ENCODE assay signal across 21 cellular contexts in genomic region chr7:134058980-134059379, GRCh38.
DNase-seq lines count a peak whose midpoint lies in the region; ATAC-seq and TF ChIP-seq lines count a peak whose summit lies in the region.
"Had no signal": no experiment of that assay in that cellular context is flagged by ENCODE, and none has a peak within 500 bp of the region (broad histone marks: within the 10 kb centered on the region; RNA-seq: fewer than 3 reads in every experiment).

No MANE protein-coding gene starts in this region.

- H3K9me3 Mint-ChIP-seq in endodermal cell: no peaks in the 10 kb centered on the region
- no peaks in the 10 kb centered on the region for H3K9me3 Mint-ChIP-seq in stimulated activated naive B cell treated with anti-CD40 and anti-IgM and Interleukin-4, amounts not matched to agents 10 μg/mL and 1 μg/mL and 100 μg/mL, for 72 hours
- H3K9me3 Mint-ChIP-seq: central memory CD8-positive, alpha-beta T cell had no signal

- H3K36me3 Mint-ChIP-seq in endodermal cell (ENCODE audit: low read depth): peaks cover 4% of the 10 kb centered on the region
- H3K36me3 Mint-ChIP-seq in stimulated activated naive B cell treated with anti-CD40 and anti-IgM and Interleukin-4, amounts not matched to agents 10 μg/mL and 1 μg/mL and 100 μg/mL, for 72 hours: peaks cover 12 to 24% of the 10 kb centered on the region in 2 donors
- H3K36me3 Mint-ChIP-seq: activated CD8-positive, alpha-beta memory T cell treated with anti-CD3 and anti-CD28 coated beads, Interleukin-2, amount 10 ng/mL, durations not matched to agents 7 days and 5 days had no signal

- H3K4me1 Mint-ChIP-seq in endodermal cell: no peaks in the 10 kb centered on the region
- no peaks in the 10 kb centered on the region for H3K4me1 Mint-ChIP-seq in stimulated activated naive B cell treated with anti-CD40 and anti-IgM and Interleukin-4, amounts not matched to agents 10 μg/mL and 1 μg/mL and 100 μg/mL, for 72 hours
- H3K4me1 Mint-ChIP-seq: activated CD8-positive, alpha-beta memory T cell treated with anti-CD3 and anti-CD28 coated beads, Interleukin-2, amount 10 ng/mL, durations not matched to agents 7 days and 5 days; central memory CD8-positive, alpha-beta T cell had no signal

- no peak for TF ChIP-seq RAD21 in HCT116 (IDR thresholded peaks at IDR 0.05; ENCODE audit: low read depth)

- H3K4me3 Mint-ChIP-seq in endodermal cell: no peak overlapping the region
- no peak overlapping the region for H3K4me3 Mint-ChIP-seq in stimulated activated naive B cell treated with anti-CD40 and anti-IgM and Interleukin-4, amounts not matched to agents 10 μg/mL and 1 μg/mL and 100 μg/mL, for 72 hours
- H3K4me3 Mint-ChIP-seq: activated CD8-positive, alpha-beta memory T cell treated with anti-CD3 and anti-CD28 coated beads, Interleukin-2, amount 10 ng/mL, durations not matched to agents 7 days and 5 days; central memory CD8-positive, alpha-beta T cell had no signal

- H3K27me3 ChIP-seq in HCT116 (ENCODE audit: insufficient read depth, low read length) (no peaks in the 10 kb centered on the region), endodermal cell (ENCODE audit: control insufficient read depth, insufficient read depth, low read length, poor library complexity, severe bottlenecking) (no peaks in the 10 kb centered on the region), lower lobe of right lung (ENCODE audit: low read depth) (no peaks in the 10 kb centered on the region)
- H3K27me3 ChIP-seq: BE2C, ovary had no signal

- POLR2A ChIA-PET in HCT116 (lab: Charles Lee): no interaction called here

- no peak overlapping the region for H3K27ac Mint-ChIP-seq in endodermal cell
- H3K27ac Mint-ChIP-seq in stimulated activated naive B cell treated with anti-CD40 and anti-IgM and Interleukin-4, amounts not matched to agents 10 μg/mL and 1 μg/mL and 100 μg/mL, for 72 hours: no peak overlapping the region
- H3K27ac Mint-ChIP-seq: activated CD8-positive, alpha-beta memory T cell treated with anti-CD3 and anti-CD28 coated beads, Interleukin-2, amount 10 ng/mL, durations not matched to agents 7 days and 5 days had no signal

- DNase-seq in HCT116 (ENCODE audit: low read depth, low spot score): no peak
- peak; percentile 48 for DNase-seq in NOMO-1 treated with DMSO at 0.1 percent for 48 hours (lab: John Stamatoyannopoulos, UW; ENCODE audit: unreplicated experiment)
- DNase-seq in endodermal cell: no peak
- peak; percentile 5 for DNase-seq in renal cortical epithelial cell (ENCODE audit: low read depth)
- DNase-seq in stimulated activated naive B cell treated with anti-CD40 and anti-IgM and Interleukin-4, amounts not matched to agents 10 μg/mL and 1 μg/mL and 100 μg/mL, for 72 hours: no peak
- no peak for DNase-seq in lower lobe of right lung
- no peak for DNase-seq in stimulated activated CD4-positive, alpha-beta T cell treated with anti-CD3 and anti-CD28 coated beads, Interleukin-4, amount 100 ng/mL, for 1 hour
- DNase-seq: activated CD8-positive, alpha-beta memory T cell treated with anti-CD3 and anti-CD28 coated beads, Interleukin-2, amount 10 ng/mL, durations not matched to agents 7 days and 5 days; activated effector memory CD4-positive, alpha-beta T cell treated with Interleukin-2 at 50 U/mL for 16 hours; amniotic stem cell; BE2C; effector memory CD4-positive, alpha-beta T cell; NCI-H345; ovary; SHP77; stimulated activated CD4-positive, alpha-beta T cell treated with anti-CD3 and anti-CD28 coated beads, Interleukin-4, amount 100 ng/mL, for 24 hours; T-helper 2 cell had no signal

- intact Hi-C loops in HCT116 (cut with micrococcal nuclease): no loop called here
- intact Hi-C loops in lower lobe of right lung (cut with DNase I): no loop called here

- no TSS peak for BruUV-seq in HCT116 (replicated peaks; lab: Mats Ljungman, UMichigan)

- no peak overlapping the region for H3K9ac ChIP-seq in HCT116 (ENCODE audit: low read length)
- no peak overlapping the region for H3K9ac ChIP-seq in endodermal cell (ENCODE audit: extremely low read depth, low read length, poor library complexity, severe bottlenecking)

- no peak overlapping the region for H3K27ac ChIP-seq in HCT116 (ENCODE audit: low read depth, low read length)
- H3K27ac ChIP-seq in endodermal cell (ENCODE audit: low read depth, low read length): no peak overlapping the region
- no peak overlapping the region for H3K27ac ChIP-seq in lower lobe of right lung
- H3K27ac ChIP-seq: HL-60, ovary had no signal

- CTCF ChIA-PET in HCT116 (lab: Charles Lee): no interaction called here

- H4K20me1 ChIP-seq in HCT116 (ENCODE audit: insufficient read depth): no peaks in the 10 kb centered on the region

- no peak for TF ChIP-seq POLR2A in HCT116 (IDR thresholded peaks at IDR 0.05; ENCODE audit: borderline replicate concordance, extremely low read depth, insufficient read depth, insufficient read length)

- TF ChIP-seq CTCF in HCT116 (IDR thresholded peaks at IDR 0.05 in 2 of 3, conservative IDR thresholded peaks at IDR 0.05 in 1 of 3; ENCODE audit: borderline replicate concordance in 1 of 3, insufficient read depth in 1 of 3, low read depth in 2 of 3, low read length in 2 of 3) (no peak), endodermal cell (conservative IDR thresholded peaks at IDR 0.05) (peak; percentile 30), lower lobe of right lung (IDR thresholded peaks at IDR 0.05) (no peak)

- no peaks in the 10 kb centered on the region for H3K4me1 ChIP-seq in HCT116 (ENCODE audit: control insufficient read depth in 1 of 2, insufficient read depth in 2 of 2, low read length in 2 of 2)
- H3K4me1 ChIP-seq in endodermal cell (ENCODE audit: control insufficient read depth, insufficient read depth, low read length): no peaks in the 10 kb centered on the region
- no peaks in the 10 kb centered on the region for H3K4me1 ChIP-seq in lower lobe of right lung

- no peaks in the 10 kb centered on the region for H3K9me2 ChIP-seq in HCT116 (ENCODE audit: insufficient read depth)

- H3K36me3 ChIP-seq in HCT116 (ENCODE audit: control insufficient read depth in 1 of 2, insufficient read depth in 2 of 2, low read length in 2 of 2) (no peaks in the 10 kb centered on the region), endodermal cell (ENCODE audit: control insufficient read depth, insufficient read depth, low read length) (no peaks in the 10 kb centered on the region), lower lobe of right lung (peaks cover 11% of the 10 kb centered on the region)
- H3K36me3 ChIP-seq: BE2C, ovary had no signal

- H3K4me2 ChIP-seq in HCT116 (ENCODE audit: low read length): no peak overlapping the region

- no peaks in the 10 kb centered on the region for H3K79me2 ChIP-seq in HCT116 (ENCODE audit: insufficient read depth, low read length)

- WGBS in endodermal cell (ENCODE audit: insufficient coverage in 1 of 2, insufficient read length in 1 of 2), 2 experiments: 82 to 95% methylated on average over 3 to 4 of the region's 4 CpGs

- RAD21 ChIA-PET in HCT116 (lab: Charles Lee; ENCODE audit: low non-redundant PET in 1 of 2, low total read pairs in 2 of 2, uncharacterized antibody in 2 of 2, unreplicated experiment in 2 of 2): no interaction called here

- no peak overlapping the region for H2AFZ ChIP-seq in HCT116 (ENCODE audit: low read depth, low read length, poor library complexity, severe bottlenecking)

- H3K9me3 ChIP-seq in HCT116 (ENCODE audit: control insufficient read depth in 1 of 2, insufficient read depth in 1 of 2, low read depth in 1 of 2, low read length in 2 of 2): no peaks in the 10 kb centered on the region
- H3K9me3 ChIP-seq in endodermal cell (ENCODE audit: control insufficient read depth, low read length): no peaks in the 10 kb centered on the region
- H3K9me3 ChIP-seq in lower lobe of right lung: no peaks in the 10 kb centered on the region
- H3K9me3 ChIP-seq: BE2C, ovary had no signal

- H3K27me3 Mint-ChIP-seq in endodermal cell (ENCODE audit: insufficient read depth): no peaks in the 10 kb centered on the region
- H3K27me3 Mint-ChIP-seq in stimulated activated naive B cell treated with anti-CD40 and anti-IgM and Interleukin-4, amounts not matched to agents 10 μg/mL and 1 μg/mL and 100 μg/mL, for 72 hours: no peaks in the 10 kb centered on the region
- H3K27me3 Mint-ChIP-seq: activated CD8-positive, alpha-beta memory T cell treated with anti-CD3 and anti-CD28 coated beads, Interleukin-2, amount 10 ng/mL, durations not matched to agents 7 days and 5 days; central memory CD8-positive, alpha-beta T cell had no signal

- H3K4me3 ChIP-seq in HCT116 (replicated peaks in 1 of 2; ENCODE audit: low read depth in 1 of 2, low read length in 2 of 2) (no peak overlapping the region), endodermal cell (ENCODE audit: low read length) (no peak overlapping the region), lower lobe of right lung (no peak overlapping the region)
- H3K4me3 ChIP-seq: ovary had no signal

- ATAC-seq in HCT116: no peak
- ATAC-seq in stimulated activated naive B cell treated with anti-CD40 and anti-IgM and Interleukin-4, amounts not matched to agents 10 μg/mL and 1 μg/mL and 100 μg/mL, for 72 hours (replicated peaks): no peak
- ATAC-seq in lower lobe of right lung: no peak
- ATAC-seq: activated CD4-positive, CD25-positive, alpha-beta regulatory T cell treated with anti-CD3 and anti-CD28 coated beads, Interleukin-2, amount 50 U/mL, for 24 hours; activated CD8-positive, alpha-beta memory T cell treated with anti-CD3 and anti-CD28 coated beads, Interleukin-2, amount 10 ng/mL, durations not matched to agents 7 days and 5 days; left lobe of liver had no signal

TF ChIP-seq in HCT116, 20 proteins besides CTCF, POLR2A, EP300 and RAD21 (continues in another document):
- TF ChIP-seq SRF (IDR thresholded peaks at IDR 0.05; ENCODE audit: low read depth): no peak

Comparison
In these comparisons a context has a peak if more than half of its experiments do, and no peak if none do; other contexts are left out.
1. DNase-seq: peak in NOMO-1 treated with DMSO at 0.1 percent for 48 hours (single experiment) and renal cortical epithelial cell (single experiment); none in HCT116 (single experiment), endodermal cell (single experiment), stimulated activated naive B cell treated with anti-CD40 and anti-IgM and Interleukin-4, amounts not matched to agents 10 μg/mL and 1 μg/mL and 100 μg/mL, for 72 hours (single experiment), lower lobe of right lung (single experiment) and stimulated activated CD4-positive, alpha-beta T cell treated with anti-CD3 and anti-CD28 coated beads, Interleukin-4, amount 100 ng/mL, for 1 hour (single experiment).